In the genomic region with DNA sequence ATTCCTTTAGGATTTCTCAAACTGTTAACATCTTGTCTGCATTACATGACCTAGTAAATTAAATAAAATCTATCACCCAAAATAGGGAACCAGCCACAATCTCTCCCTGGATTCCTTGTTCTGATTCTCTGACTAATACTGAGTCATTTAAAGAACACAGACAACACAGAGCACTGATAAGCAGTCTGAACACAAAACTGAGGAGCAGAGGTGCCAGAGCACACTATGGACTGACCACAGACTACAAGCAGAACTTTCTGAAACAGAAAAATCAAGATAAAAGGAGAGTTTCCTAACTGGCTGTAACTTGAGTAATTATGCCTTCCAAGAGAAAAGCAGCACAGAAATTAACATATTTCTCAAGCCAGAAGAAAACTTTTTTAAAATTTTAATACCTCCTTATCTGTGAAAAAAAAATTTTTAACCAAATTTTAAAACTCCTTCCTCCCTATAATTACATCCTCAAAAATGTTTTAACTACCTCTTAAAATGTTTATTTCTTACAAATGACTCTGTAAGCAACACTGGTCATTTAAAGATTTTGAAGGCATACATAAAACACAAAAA, we compare ENCODE assay signal across 1 cellular context.
A peak's percentile ranks its signal among the peaks of the same experiment; 100 is the strongest.
TF ChIP-seq lines count a peak whose summit lies in the region.

No MANE protein-coding gene starts in this region.

TF ChIP-seq in K562, 482 proteins besides CTCF, POLR2A, EP300 and RAD21 (continued from another document and continues in another):
- TF ChIP-seq, protein P1, sequence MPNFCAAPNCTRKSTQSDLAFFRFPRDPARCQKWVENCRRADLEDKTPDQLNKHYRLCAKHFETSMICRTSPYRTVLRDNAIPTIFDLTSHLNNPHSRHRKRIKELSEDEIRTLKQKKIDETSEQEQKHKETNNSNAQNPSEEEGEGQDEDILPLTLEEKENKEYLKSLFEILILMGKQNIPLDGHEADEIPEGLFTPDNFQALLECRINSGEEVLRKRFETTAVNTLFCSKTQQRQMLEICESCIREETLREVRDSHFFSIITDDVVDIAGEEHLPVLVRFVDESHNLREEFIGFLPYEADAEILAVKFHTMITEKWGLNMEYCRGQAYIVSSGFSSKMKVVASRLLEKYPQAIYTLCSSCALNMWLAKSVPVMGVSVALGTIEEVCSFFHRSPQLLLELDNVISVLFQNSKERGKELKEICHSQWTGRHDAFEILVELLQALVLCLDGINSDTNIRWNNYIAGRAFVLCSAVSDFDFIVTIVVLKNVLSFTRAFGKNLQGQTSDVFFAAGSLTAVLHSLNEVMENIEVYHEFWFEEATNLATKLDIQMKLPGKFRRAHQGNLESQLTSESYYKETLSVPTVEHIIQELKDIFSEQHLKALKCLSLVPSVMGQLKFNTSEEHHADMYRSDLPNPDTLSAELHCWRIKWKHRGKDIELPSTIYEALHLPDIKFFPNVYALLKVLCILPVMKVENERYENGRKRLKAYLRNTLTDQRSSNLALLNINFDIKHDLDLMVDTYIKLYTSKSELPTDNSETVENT (CRISPR knock-in tag; IDR thresholded peaks at IDR 0.05): no peak
- TF ChIP-seq NFIC (IDR thresholded peaks at IDR 0.05) (no peak), DIDO1 (tag; IDR thresholded peaks at IDR 0.05; ENCODE audit: low read depth) (no peak), HNRNPK (IDR thresholded peaks at IDR 0.05; ENCODE audit: low read depth, low read length, poor library complexity, severe bottlenecking) (no peak), HDAC6 (IDR thresholded peaks at IDR 0.05; ENCODE audit: low read depth, low read length) (no peak), ZNF584 (CRISPR knock-in tag; IDR thresholded peaks at IDR 0.05; ENCODE audit: low read depth) (no peak), CBX8 (IDR thresholded peaks at IDR 0.05; ENCODE audit: borderline replicate concordance, extremely low read depth, low read depth, low read length, poor library complexity, severe bottlenecking) (no peak), BMI1 (IDR thresholded peaks at IDR 0.05; ENCODE audit: low read length) (no peak), POLR2H (tag; IDR thresholded peaks at IDR 0.05; ENCODE audit: low read depth) (no peak), ZNF23 (CRISPR knock-in tag; IDR thresholded peaks at IDR 0.05) (no peak), ZC3H8 (IDR thresholded peaks at IDR 0.05) (no peak), ZNF212 (CRISPR knock-in tag; IDR thresholded peaks at IDR 0.05) (no peak), ZBTB17 (CRISPR knock-in tag; IDR thresholded peaks at IDR 0.05) (no peak), PCBP2 (IDR thresholded peaks at IDR 0.05; ENCODE audit: low read depth, low read length, poor library complexity, severe bottlenecking) (no peak), E2F3 (CRISPR knock-in tag; IDR thresholded peaks at IDR 0.05) (no peak), TARDBP (IDR thresholded peaks at IDR 0.05) (no peak), BHLHE40 (IDR thresholded peaks at IDR 0.05; ENCODE audit: low read length) (peak; percentile 20; the same call in 1 of the 2 replicates), ZC3H4 (CRISPR knock-in tag; IDR thresholded peaks at IDR 0.05; ENCODE audit: borderline replicate concordance) (no peak), STAT5A (IDR thresholded peaks at IDR 0.05; ENCODE audit: borderline replicate concordance, low read length) (peak; percentile 33; the same call in 1 of the 2 replicates), C11orf30 (IDR thresholded peaks at IDR 0.05; ENCODE audit: low read depth) (no peak), NCOR1 (IDR thresholded peaks at IDR 0.05) (peak; percentile 83), ZNF263 (CRISPR knock-in tag; IDR thresholded peaks at IDR 0.05; ENCODE audit: borderline replicate concordance) (no peak), ZNF717 (CRISPR knock-in tag; IDR thresholded peaks at IDR 0.05) (no peak), NCOA2 (IDR thresholded peaks at IDR 0.05; ENCODE audit: partially characterized antibody in 2 of 2) (no peak), ZFPM2 (CRISPR knock-in tag; IDR thresholded peaks at IDR 0.05) (no peak), MAFG (tag; conservative IDR thresholded peaks at IDR 0.05) (no peak), ATF7 (IDR thresholded peaks at IDR 0.05) (peak; percentile 53), POLR2G (IDR thresholded peaks at IDR 0.05; ENCODE audit: low read depth, low read length) (no peak), ZNF561 (CRISPR knock-in tag; conservative IDR thresholded peaks at IDR 0.05) (no peak), MCM5 (IDR thresholded peaks at IDR 0.05; ENCODE audit: low read depth) (no peak), ZBTB1 (CRISPR knock-in tag; IDR thresholded peaks at IDR 0.05; ENCODE audit: borderline replicate concordance, low read depth) (no peak), RFX5 (IDR thresholded peaks at IDR 0.05; ENCODE audit: low read depth, low read length) (no peak)
- TF ChIP-seq, protein P2, sequence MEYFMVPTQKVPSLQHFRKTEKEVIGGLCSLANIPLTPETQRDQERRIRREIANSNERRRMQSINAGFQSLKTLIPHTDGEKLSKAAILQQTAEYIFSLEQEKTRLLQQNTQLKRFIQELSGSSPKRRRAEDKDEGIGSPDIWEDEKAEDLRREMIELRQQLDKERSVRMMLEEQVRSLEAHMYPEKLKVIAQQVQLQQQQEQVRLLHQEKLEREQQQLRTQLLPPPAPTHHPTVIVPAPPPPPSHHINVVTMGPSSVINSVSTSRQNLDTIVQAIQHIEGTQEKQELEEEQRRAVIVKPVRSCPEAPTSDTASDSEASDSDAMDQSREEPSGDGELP (CRISPR knock-in tag; IDR thresholded peaks at IDR 0.05; ENCODE audit: borderline replicate concordance): no peak
- TF ChIP-seq, protein P3, sequence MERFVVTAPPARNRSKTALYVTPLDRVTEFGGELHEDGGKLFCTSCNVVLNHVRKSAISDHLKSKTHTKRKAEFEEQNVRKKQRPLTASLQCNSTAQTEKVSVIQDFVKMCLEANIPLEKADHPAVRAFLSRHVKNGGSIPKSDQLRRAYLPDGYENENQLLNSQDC (CRISPR knock-in tag; IDR thresholded peaks at IDR 0.05): no peak
- TF ChIP-seq, protein P4, sequence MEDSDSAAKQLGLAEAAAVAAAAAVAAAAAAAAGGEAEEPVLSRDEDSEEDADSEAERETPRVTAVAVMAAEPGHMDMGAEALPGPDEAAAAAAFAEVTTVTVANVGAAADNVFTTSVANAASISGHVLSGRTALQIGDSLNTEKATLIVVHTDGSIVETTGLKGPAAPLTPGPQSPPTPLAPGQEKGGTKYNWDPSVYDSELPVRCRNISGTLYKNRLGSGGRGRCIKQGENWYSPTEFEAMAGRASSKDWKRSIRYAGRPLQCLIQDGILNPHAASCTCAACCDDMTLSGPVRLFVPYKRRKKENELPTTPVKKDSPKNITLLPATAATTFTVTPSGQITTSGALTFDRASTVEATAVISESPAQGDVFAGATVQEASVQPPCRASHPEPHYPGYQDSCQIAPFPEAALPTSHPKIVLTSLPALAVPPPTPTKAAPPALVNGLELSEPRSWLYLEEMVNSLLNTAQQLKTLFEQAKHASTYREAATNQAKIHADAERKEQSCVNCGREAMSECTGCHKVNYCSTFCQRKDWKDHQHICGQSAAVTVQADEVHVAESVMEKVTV (CRISPR knock-in tag; IDR thresholded peaks at IDR 0.05): no peak
- TF ChIP-seq, protein P5, sequence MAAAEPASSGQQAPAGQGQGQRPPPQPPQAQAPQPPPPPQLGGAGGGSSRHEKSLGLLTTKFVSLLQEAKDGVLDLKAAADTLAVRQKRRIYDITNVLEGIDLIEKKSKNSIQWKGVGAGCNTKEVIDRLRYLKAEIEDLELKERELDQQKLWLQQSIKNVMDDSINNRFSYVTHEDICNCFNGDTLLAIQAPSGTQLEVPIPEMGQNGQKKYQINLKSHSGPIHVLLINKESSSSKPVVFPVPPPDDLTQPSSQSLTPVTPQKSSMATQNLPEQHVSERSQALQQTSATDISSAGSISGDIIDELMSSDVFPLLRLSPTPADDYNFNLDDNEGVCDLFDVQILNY (CRISPR knock-in tag; IDR thresholded peaks at IDR 0.05): no peak
- TF ChIP-seq, protein P6, sequence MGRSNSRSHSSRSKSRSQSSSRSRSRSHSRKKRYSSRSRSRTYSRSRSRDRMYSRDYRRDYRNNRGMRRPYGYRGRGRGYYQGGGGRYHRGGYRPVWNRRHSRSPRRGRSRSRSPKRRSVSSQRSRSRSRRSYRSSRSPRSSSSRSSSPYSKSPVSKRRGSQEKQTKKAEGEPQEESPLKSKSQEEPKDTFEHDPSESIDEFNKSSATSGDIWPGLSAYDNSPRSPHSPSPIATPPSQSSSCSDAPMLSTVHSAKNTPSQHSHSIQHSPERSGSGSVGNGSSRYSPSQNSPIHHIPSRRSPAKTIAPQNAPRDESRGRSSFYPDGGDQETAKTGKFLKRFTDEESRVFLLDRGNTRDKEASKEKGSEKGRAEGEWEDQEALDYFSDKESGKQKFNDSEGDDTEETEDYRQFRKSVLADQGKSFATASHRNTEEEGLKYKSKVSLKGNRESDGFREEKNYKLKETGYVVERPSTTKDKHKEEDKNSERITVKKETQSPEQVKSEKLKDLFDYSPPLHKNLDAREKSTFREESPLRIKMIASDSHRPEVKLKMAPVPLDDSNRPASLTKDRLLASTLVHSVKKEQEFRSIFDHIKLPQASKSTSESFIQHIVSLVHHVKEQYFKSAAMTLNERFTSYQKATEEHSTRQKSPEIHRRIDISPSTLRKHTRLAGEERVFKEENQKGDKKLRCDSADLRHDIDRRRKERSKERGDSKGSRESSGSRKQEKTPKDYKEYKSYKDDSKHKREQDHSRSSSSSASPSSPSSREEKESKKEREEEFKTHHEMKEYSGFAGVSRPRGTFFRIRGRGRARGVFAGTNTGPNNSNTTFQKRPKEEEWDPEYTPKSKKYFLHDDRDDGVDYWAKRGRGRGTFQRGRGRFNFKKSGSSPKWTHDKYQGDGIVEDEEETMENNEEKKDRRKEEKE (IDR thresholded peaks at IDR 0.05; ENCODE audit: borderline replicate concordance in 1 of 2, control insufficient read depth in 1 of 2, low read depth in 2 of 2, low read length in 1 of 2): no peak
- TF ChIP-seq, protein P7, sequence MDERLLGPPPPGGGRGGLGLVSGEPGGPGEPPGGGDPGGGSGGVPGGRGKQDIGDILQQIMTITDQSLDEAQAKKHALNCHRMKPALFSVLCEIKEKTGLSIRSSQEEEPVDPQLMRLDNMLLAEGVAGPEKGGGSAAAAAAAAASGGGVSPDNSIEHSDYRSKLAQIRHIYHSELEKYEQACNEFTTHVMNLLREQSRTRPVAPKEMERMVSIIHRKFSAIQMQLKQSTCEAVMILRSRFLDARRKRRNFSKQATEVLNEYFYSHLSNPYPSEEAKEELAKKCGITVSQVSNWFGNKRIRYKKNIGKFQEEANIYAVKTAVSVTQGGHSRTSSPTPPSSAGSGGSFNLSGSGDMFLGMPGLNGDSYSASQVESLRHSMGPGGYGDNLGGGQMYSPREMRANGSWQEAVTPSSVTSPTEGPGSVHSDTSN (CRISPR knock-in tag; IDR thresholded peaks at IDR 0.05; ENCODE audit: low read depth): no peak
- TF ChIP-seq, protein P7 (tag; conservative IDR thresholded peaks at IDR 0.05; ENCODE audit: low read depth): no peak
- TF ChIP-seq, protein P8, sequence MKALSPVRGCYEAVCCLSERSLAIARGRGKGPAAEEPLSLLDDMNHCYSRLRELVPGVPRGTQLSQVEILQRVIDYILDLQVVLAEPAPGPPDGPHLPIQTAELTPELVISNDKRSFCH (CRISPR knock-in tag; IDR thresholded peaks at IDR 0.05): no peak
- TF ChIP-seq, protein P8 (tag; IDR thresholded peaks at IDR 0.05): no peak
- TF ChIP-seq, protein P9, sequence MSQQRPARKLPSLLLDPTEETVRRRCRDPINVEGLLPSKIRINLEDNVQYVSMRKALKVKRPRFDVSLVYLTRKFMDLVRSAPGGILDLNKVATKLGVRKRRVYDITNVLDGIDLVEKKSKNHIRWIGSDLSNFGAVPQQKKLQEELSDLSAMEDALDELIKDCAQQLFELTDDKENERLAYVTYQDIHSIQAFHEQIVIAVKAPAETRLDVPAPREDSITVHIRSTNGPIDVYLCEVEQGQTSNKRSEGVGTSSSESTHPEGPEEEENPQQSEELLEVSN (IDR thresholded peaks at IDR 0.05; ENCODE audit: borderline replicate concordance in 1 of 2, extremely low read depth in 1 of 2, insufficient read depth in 1 of 2, insufficient read length in 1 of 2, low read depth in 1 of 2, low read length in 1 of 2, poor library complexity in 1 of 2, severe bottlenecking in 1 of 2): no peak
- TF ChIP-seq, protein P10, sequence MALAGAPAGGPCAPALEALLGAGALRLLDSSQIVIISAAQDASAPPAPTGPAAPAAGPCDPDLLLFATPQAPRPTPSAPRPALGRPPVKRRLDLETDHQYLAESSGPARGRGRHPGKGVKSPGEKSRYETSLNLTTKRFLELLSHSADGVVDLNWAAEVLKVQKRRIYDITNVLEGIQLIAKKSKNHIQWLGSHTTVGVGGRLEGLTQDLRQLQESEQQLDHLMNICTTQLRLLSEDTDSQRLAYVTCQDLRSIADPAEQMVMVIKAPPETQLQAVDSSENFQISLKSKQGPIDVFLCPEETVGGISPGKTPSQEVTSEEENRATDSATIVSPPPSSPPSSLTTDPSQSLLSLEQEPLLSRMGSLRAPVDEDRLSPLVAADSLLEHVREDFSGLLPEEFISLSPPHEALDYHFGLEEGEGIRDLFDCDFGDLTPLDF (CRISPR knock-in tag; IDR thresholded peaks at IDR 0.05): no peak
- TF ChIP-seq, protein P11, sequence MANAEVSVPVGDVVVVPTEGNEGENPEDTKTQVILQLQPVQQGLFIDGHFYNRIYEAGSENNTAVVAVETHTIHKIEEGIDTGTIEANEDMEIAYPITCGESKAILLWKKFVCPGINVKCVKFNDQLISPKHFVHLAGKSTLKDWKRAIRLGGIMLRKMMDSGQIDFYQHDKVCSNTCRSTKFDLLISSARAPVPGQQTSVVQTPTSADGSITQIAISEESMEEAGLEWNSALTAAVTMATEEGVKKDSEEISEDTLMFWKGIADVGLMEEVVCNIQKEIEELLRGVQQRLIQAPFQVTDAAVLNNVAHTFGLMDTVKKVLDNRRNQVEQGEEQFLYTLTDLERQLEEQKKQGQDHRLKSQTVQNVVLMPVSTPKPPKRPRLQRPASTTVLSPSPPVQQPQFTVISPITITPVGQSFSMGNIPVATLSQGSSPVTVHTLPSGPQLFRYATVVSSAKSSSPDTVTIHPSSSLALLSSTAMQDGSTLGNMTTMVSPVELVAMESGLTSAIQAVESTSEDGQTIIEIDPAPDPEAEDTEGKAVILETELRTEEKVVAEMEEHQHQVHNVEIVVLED (CRISPR knock-in tag; IDR thresholded peaks at IDR 0.05): no peak
